In the genomic region with DNA sequence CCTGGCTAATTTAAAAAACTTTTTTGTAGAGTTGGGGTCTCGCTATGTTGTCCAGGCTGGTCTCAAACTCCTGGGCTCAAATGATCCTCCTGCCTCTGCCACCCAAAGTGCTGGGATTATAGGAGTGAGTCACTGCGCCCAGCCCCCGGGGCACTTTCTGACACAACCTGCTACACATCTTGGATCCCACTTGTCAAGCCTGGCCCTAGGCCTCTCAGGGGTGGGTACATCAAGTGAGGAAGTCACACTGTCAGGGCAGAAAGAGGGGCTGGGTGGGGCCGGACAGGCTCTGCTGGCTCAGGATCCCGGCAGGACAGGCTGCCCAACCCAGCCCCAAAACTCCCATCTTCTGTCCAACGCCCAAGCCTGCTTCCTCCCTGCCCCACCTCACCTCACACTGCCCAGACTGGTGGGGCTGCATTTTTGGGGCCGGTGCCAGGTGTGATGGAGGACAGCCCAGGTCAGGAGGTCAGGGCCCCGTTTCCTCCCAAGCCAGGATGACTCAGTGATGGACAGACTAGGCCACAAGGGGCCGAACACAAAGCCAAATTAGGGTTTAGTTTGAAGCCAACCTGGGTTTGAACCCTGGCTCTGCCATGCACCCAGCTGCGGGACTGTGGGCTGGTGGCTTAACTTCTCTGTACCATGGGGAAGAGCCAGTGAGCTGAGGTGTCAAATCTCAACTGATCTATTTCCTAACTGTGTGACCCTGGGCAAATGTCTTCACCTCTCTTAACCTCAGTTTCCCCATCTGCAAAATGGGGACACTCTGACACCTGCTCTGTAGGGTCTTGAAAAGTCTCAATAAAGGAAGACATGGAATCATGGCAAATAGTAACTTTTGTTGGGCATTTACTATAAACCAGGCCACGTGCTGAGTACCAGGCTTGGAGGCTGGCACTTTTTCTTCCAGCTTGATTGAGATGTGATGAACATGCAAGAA, we compare ENCODE assay signal across 11 cellular contexts. TPM values are rescaled to one million over a fixed set of nuclear protein-coding genes. Genes with fewer than 3 reads are reported as not detected.
DNase-seq lines count a peak whose midpoint lies in the region; ATAC-seq and TF ChIP-seq lines count a peak whose summit lies in the region.
"Had no signal": no experiment of that assay in that cellular context is flagged by ENCODE, and none has a peak within 500 bp of the region (broad histone marks: within the 10 kb centered on the region; RNA-seq: fewer than 3 reads in every experiment).

No MANE protein-coding gene starts in this region.

- H3K36me3 ChIP-seq in mesenchymal stem cell (ENCODE audit: control insufficient read depth in 1 of 2, insufficient read depth in 2 of 2, low read depth in 1 of 2, low read length in 2 of 2) (no peaks in the 10 kb centered on the region), uterus (no peaks in the 10 kb centered on the region)

- peak overlapping the region; percentile 55 for H2BK120ac ChIP-seq in mesenchymal stem cell (ENCODE audit: low read depth, low read length)

- no peak for TF ChIP-seq POLR2A in uterus (IDR thresholded peaks at IDR 0.05)

- peak overlapping the region; percentile 63 for H2BK5ac ChIP-seq in mesenchymal stem cell (ENCODE audit: low read depth, low read length, poor library complexity, severe bottlenecking)

- TF ChIP-seq CTCF in cardiac fibroblast (IDR thresholded peaks at IDR 0.05; ENCODE audit: low read depth, low read length) = no peak
- no peak for TF ChIP-seq CTCF in uterus (IDR thresholded peaks at IDR 0.05)

- ATAC-seq in GM18498 (IDR thresholded peaks at IDR 0.05; ENCODE audit: unreplicated experiment) = no peak
- ATAC-seq: activated T-cell treated with anti-CD3 and anti-CD28 coated beads, Interleukin-2, amount 50 U/mL, for 4 hours had no signal

- intact Hi-C loops in uterus (cut with DNase I; ENCODE audit: low total_unique reads) = no loop called here

- 51% methylated on average over 9 of the region's 11 CpGs for WGBS in mesenchymal stem cell

- H4K91ac ChIP-seq in mesenchymal stem cell (ENCODE audit: low read length) = no peak overlapping the region

- peak overlapping the region; percentile 67 for H3K27ac ChIP-seq in mesenchymal stem cell (ENCODE audit: low read length, poor library complexity, severe bottlenecking)
- H3K27ac ChIP-seq in uterus = peak overlapping the region; percentile 94 to 97

- peak overlapping the region; percentile 60 for H2AK5ac ChIP-seq in mesenchymal stem cell (ENCODE audit: low read length, severe bottlenecking)

- H2AFZ ChIP-seq in mesenchymal stem cell (ENCODE audit: low read depth, low read length) = no peak overlapping the region

- peaks cover 50% of the 10 kb centered on the region for H3K4me1 ChIP-seq in mesenchymal stem cell (ENCODE audit: control insufficient read depth, insufficient read depth, low read depth, low read length)
- peaks cover 18 to 28% of the 10 kb centered on the region in 2 donors for H3K4me1 ChIP-seq in uterus

- no peak overlapping the region for H3K4me2 ChIP-seq in mesenchymal stem cell (ENCODE audit: low read length, poor library complexity, severe bottlenecking)

- H3K9me3 ChIP-seq in mesenchymal stem cell (ENCODE audit: control insufficient read depth, low read length) (no peaks in the 10 kb centered on the region), uterus (no peaks in the 10 kb centered on the region)

- no peaks in the 10 kb centered on the region for H3K79me1 ChIP-seq in mesenchymal stem cell (replicated peaks; ENCODE audit: low read length, poor library complexity, severe bottlenecking)

- peak overlapping the region; percentile 40 to 64 for H3K18ac ChIP-seq in mesenchymal stem cell (ENCODE audit: low read depth in 1 of 2, low read length in 2 of 2)

- peak overlapping the region; percentile 46 to 49 for H2BK12ac ChIP-seq in mesenchymal stem cell (ENCODE audit: low read length in 2 of 2)

- H3K23ac ChIP-seq in mesenchymal stem cell (ENCODE audit: low read length in 2 of 2) = no peak overlapping the region

- peak overlapping the region; percentile 77 for H2BK15ac ChIP-seq in mesenchymal stem cell (ENCODE audit: low read depth, poor library complexity, severe bottlenecking)

- DNase-seq in DMS53 (lab: John Stamatoyannopoulos, UW) = peak; percentile 56
- no peak for DNase-seq in DMS53 treated with DMSO at 0.1 percent for 48 hours (lab: John Stamatoyannopoulos, UW; ENCODE audit: unreplicated experiment)
- peak; percentile 18 to 23 for DNase-seq in cardiac fibroblast (ENCODE audit: low read depth in 2 of 2)
- peak; percentile 62 for DNase-seq in mesenchymal stem cell
- peak; percentile 53 to 60 for DNase-seq in uterus
- DNase-seq in activated CD4-positive, alpha-beta T cell treated with anti-CD3 and anti-CD28 coated beads, Interleukin-2, amount 50 U/mL, for 4 hours = no peak
- no peak for DNase-seq in HuH-7 (ENCODE audit: low spot score)
- DNase-seq: activated T-cell treated with anti-CD3 and anti-CD28 coated beads, Interleukin-2, amount 50 U/mL, for 4 hours had no signal

- peak overlapping the region; percentile 48 for H3K9ac ChIP-seq in mesenchymal stem cell (ENCODE audit: low read length)

- H3K27me3 ChIP-seq in mesenchymal stem cell (ENCODE audit: control insufficient read depth in 1 of 2, insufficient read depth in 1 of 2, low read length in 2 of 2) (no peaks in the 10 kb centered on the region), uterus (no peaks in the 10 kb centered on the region)

- peak overlapping the region; percentile 19 for H4K8ac ChIP-seq in mesenchymal stem cell (ENCODE audit: low read length)

- no peak overlapping the region for H3K14ac ChIP-seq in mesenchymal stem cell (ENCODE audit: low read length in 2 of 2)

- H3K4ac ChIP-seq in mesenchymal stem cell (ENCODE audit: low read depth in 1 of 2, low read length in 2 of 2) = peak overlapping the region; percentile 35 to 43

- H3K4me3 ChIP-seq in cardiac fibroblast (replicated peaks in 1 of 2; ENCODE audit: low read depth in 2 of 2, low read length in 2 of 2) (no peak overlapping the region), mesenchymal stem cell (ENCODE audit: insufficient read depth in 1 of 2, low read depth in 1 of 2, low read length in 2 of 2) (no peak overlapping the region), uterus (no peak overlapping the region)
- H3K4me3 ChIP-seq: dorsolateral prefrontal cortex had no signal

RNA-seq across cellular contexts. Expression of a gene that starts 8.9 kb away (rescaled TPM):
- 0.46 TPM for polyA plus RNA-seq in mesenchymal stem cell (2013, experiment 1 of 2)
- 0.47 TPM for polyA plus RNA-seq in mesenchymal stem cell (2013, experiment 2 of 2)
- 10 to 100 TPM in 3 of 4 donors, 1 to 10 TPM in 1; 8.7 to 39.6 (median 15.2) TPM for total RNA-seq in uterus
- total RNA-seq: mononuclear cell had no signal

RNA-seq across cellular contexts. Expression of a gene that starts 12.3 kb away (rescaled TPM):
- 0.01 TPM for polyA plus RNA-seq in mesenchymal stem cell (2013, experiment 1 of 2)
- polyA plus RNA-seq in mesenchymal stem cell (2013, experiment 2 of 2) = not detected
- total RNA-seq in uterus = 1 to 10 TPM in 1 of 4 donors, under 1 TPM in 1, not detected in 2; 0.28 to 2.0 TPM
- total RNA-seq: activated T-cell treated with anti-CD3 and anti-CD28 coated beads, Interleukin-2, amount 50 U/mL, for 4 hours had no signal

Comparison
In these comparisons a context has a peak if more than half of its experiments do, and no peak if none do; other contexts are left out.
1. DNase-seq: peak in DMS53 (single experiment), cardiac fibroblast (2 of 2), mesenchymal stem cell (single experiment) and uterus (2 of 2); none in DMS53 treated with DMSO at 0.1 percent for 48 hours (single experiment), activated CD4-positive, alpha-beta T cell treated with anti-CD3 and anti-CD28 coated beads, Interleukin-2, amount 50 U/mL, for 4 hours (0 of 2) and HuH-7 (single experiment).